In the genomic region with DNA sequence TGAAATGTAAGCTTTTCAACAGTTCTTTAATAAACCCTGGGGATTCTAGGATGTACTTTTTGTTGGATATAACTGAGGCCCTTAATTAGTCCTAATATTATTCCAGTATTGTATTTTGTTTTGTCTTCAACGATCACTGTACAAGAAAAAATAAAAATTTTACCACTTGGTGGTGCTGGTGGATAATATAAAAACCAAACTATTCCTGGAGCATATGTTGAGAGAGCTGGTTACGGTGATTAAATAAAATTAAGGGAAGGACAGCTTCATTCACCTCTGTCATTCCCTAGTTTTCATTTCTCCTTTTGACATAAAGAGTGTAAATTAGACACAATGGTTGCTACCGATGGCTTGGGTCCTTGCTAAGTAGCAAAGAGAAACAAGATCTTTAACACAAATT, we compare ENCODE assay signal across 9 cellular contexts.
DNase-seq lines count a peak whose midpoint lies in the region; ATAC-seq and TF ChIP-seq lines count a peak whose summit lies in the region.
"Had no signal": no experiment of that assay in that cellular context is flagged by ENCODE, and none has a peak within 500 bp of the region (broad histone marks: within the 10 kb centered on the region; RNA-seq: fewer than 3 reads in every experiment).

No MANE protein-coding gene starts in this region.

- no peak overlapping the region for H3K4me3 Mint-ChIP-seq in WTC11
- H3K4me3 Mint-ChIP-seq in nephron: peak overlapping the region in 2 of 3 experiments; percentile 16 to 48

- TF ChIP-seq CTCF in GM13977 (IDR thresholded peaks at IDR 0.05; ENCODE audit: extremely low read depth, insufficient read depth, missing control alignments) (peak; percentile 12), WTC11 (IDR thresholded peaks at IDR 0.05) (no peak), nephron (IDR thresholded peaks at IDR 0.05; ENCODE audit: unreplicated experiment in 3 of 3) (peak; percentile 43 to 66 (median 47))

- no peaks in the 10 kb centered on the region for H3K4me1 Mint-ChIP-seq in WTC11
- no peaks in the 10 kb centered on the region for H3K4me1 Mint-ChIP-seq in nephron

- CTCF ChIA-PET in WTC11 (lab: Charles Lee): interaction anchor here (0.7 kb wide), 1 partner anchor 343 kb away, joined by 4 read pairs; no protein-coding TSS in a partner anchor

- no peak for DNase-seq in GM13977 (ENCODE audit: low spot score)
- peak; percentile 45 for DNase-seq in NCI-H1694 (lab: John Stamatoyannopoulos, UW)
- no peak for DNase-seq in WTC11 (ENCODE audit: low spot score)
- no peak for DNase-seq in activated naive CD4-positive, alpha-beta T cell (lab: John Stamatoyannopoulos, UW)
- DNase-seq in cerebellar nuclear complex (lab: John Stamatoyannopoulos, UW): no peak
- DNase-seq in 8988T: no peak
- DNase-seq: activated CD8-positive, alpha-beta memory T cell treated with anti-CD3 and anti-CD28 coated beads, Interleukin-2, amount 50 U/mL, for 48 hours had no signal

- H3K9me3 Mint-ChIP-seq in WTC11 (no peaks in the 10 kb centered on the region), nephron (no peaks in the 10 kb centered on the region)

- in situ Hi-C loops in GM13977 (cut with MboI; ENCODE audit: low pct_unique_long_range_greater_than_20kb, low sequenced_read_pairs, unreplicated experiment): no loop called here

- POLR2A ChIA-PET in WTC11 (lab: Charles Lee): no interaction called here

- no peak overlapping the region for H3K27ac Mint-ChIP-seq in WTC11
- H3K27ac Mint-ChIP-seq in nephron: no peak overlapping the region

- ATAC-seq in WTC11: peak; percentile 26; the same call in 1 of the 2 replicates
- ATAC-seq in GM21423 (IDR thresholded peaks at IDR 0.05; ENCODE audit: unreplicated experiment): no peak

- H3K27me3 Mint-ChIP-seq in WTC11 (ENCODE audit: low read depth): no peaks in the 10 kb centered on the region
- H3K27me3 Mint-ChIP-seq in nephron (ENCODE audit: low read depth): no peaks in the 10 kb centered on the region

- H3K36me3 Mint-ChIP-seq in WTC11: no peaks in the 10 kb centered on the region
- H3K36me3 Mint-ChIP-seq in nephron (ENCODE audit: low read depth): no peaks in the 10 kb centered on the region

TF ChIP-seq in WTC11, 78 proteins besides CTCF, POLR2A, EP300 and RAD21:
- TF ChIP-seq NR1H2 (CRISPR knock-in tag; IDR thresholded peaks at IDR 0.05) (no peak), E2F1 (CRISPR knock-in tag; IDR thresholded peaks at IDR 0.05) (no peak), FOXK1 (CRISPR knock-in tag; IDR thresholded peaks at IDR 0.05) (no peak), ARID4B (CRISPR knock-in tag; IDR thresholded peaks at IDR 0.05; ENCODE audit: borderline replicate concordance) (no peak), GRHL2 (CRISPR knock-in tag; IDR thresholded peaks at IDR 0.05; ENCODE audit: insufficient replicate concordance, severe bottlenecking) (no peak), ELF4 (CRISPR knock-in tag; IDR thresholded peaks at IDR 0.05; ENCODE audit: low read depth) (no peak)
- TF ChIP-seq, protein P1, sequence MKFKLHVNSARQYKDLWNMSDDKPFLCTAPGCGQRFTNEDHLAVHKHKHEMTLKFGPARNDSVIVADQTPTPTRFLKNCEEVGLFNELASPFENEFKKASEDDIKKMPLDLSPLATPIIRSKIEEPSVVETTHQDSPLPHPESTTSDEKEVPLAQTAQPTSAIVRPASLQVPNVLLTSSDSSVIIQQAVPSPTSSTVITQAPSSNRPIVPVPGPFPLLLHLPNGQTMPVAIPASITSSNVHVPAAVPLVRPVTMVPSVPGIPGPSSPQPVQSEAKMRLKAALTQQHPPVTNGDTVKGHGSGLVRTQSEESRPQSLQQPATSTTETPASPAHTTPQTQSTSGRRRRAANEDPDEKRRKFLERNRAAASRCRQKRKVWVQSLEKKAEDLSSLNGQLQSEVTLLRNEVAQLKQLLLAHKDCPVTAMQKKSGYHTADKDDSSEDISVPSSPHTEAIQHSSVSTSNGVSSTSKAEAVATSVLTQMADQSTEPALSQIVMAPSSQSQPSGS (CRISPR knock-in tag; IDR thresholded peaks at IDR 0.05; ENCODE audit: borderline replicate concordance, low read depth): no peak
- TF ChIP-seq, protein P2, sequence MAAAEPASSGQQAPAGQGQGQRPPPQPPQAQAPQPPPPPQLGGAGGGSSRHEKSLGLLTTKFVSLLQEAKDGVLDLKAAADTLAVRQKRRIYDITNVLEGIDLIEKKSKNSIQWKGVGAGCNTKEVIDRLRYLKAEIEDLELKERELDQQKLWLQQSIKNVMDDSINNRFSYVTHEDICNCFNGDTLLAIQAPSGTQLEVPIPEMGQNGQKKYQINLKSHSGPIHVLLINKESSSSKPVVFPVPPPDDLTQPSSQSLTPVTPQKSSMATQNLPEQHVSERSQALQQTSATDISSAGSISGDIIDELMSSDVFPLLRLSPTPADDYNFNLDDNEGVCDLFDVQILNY (CRISPR knock-in tag; IDR thresholded peaks at IDR 0.05): no peak
- TF ChIP-seq, protein P3, sequence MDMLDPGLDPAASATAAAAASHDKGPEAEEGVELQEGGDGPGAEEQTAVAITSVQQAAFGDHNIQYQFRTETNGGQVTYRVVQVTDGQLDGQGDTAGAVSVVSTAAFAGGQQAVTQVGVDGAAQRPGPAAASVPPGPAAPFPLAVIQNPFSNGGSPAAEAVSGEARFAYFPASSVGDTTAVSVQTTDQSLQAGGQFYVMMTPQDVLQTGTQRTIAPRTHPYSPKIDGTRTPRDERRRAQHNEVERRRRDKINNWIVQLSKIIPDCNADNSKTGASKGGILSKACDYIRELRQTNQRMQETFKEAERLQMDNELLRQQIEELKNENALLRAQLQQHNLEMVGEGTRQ (CRISPR knock-in tag; IDR thresholded peaks at IDR 0.05): no peak
